8 cellular contexts compared by ENCODE assay signal in genomic region chr19:52270266-52270885, GRCh38. TPM values are rescaled to one million over a fixed set of nuclear protein-coding genes. Genes with fewer than 3 reads are reported as not detected.
DNase-seq lines count a peak whose midpoint lies in the region; ATAC-seq and TF ChIP-seq lines count a peak whose summit lies in the region.

No MANE protein-coding gene starts in this region.

- H3K36me3 ChIP-seq in BE2C: peaks cover 12% of the 10 kb centered on the region; the same call in 1 of the 2 replicates
- H3K36me3 ChIP-seq in SJSA1: peaks cover 32% of the 10 kb centered on the region
- H3K36me3 ChIP-seq in effector memory CD4-positive, alpha-beta T cell (ENCODE audit: control insufficient read depth, insufficient read depth, low read length): peaks cover 3% of the 10 kb centered on the region
- peaks cover 11% of the 10 kb centered on the region for H3K36me3 ChIP-seq in muscle layer of colon (ENCODE audit: insufficient read depth, low read length)

- no peaks in the 10 kb centered on the region; the same call in 1 of the 2 replicates for H3K4me1 ChIP-seq in BE2C
- H3K4me1 ChIP-seq in SJSA1 (replicated peaks): peaks cover 10% of the 10 kb centered on the region
- H3K4me1 ChIP-seq in effector memory CD4-positive, alpha-beta T cell (ENCODE audit: control insufficient read depth, insufficient read depth, low read length, poor library complexity, severe bottlenecking): peaks cover 3% of the 10 kb centered on the region
- peaks cover 16% of the 10 kb centered on the region for H3K4me1 ChIP-seq in muscle layer of colon (ENCODE audit: insufficient read depth, low read length)

- DNase-seq in BE2C (peak; percentile 26), GM20000 (ENCODE audit: low spot score) (peak; percentile 32), SJSA1 (ENCODE audit: low read depth in 1 of 2, low spot score in 2 of 2) (peak; percentile 50 to 65), NK-92 (lab: John Stamatoyannopoulos, UW; ENCODE audit: unreplicated experiment) (no peak)
- DNase-seq in effector memory CD4-positive, alpha-beta T cell: no peak

- H3K27me3 ChIP-seq in BE2C (no peaks in the 10 kb centered on the region), SJSA1 (replicated peaks) (no peaks in the 10 kb centered on the region), muscle layer of colon (ENCODE audit: control insufficient read depth in 1 of 2, insufficient read depth in 2 of 2, low read length in 2 of 2) (no peaks in the 10 kb centered on the region)
- no peaks in the 10 kb centered on the region for H3K27me3 ChIP-seq in effector memory CD4-positive, alpha-beta T cell (replicated peaks; ENCODE audit: control insufficient read depth, insufficient read depth, low read length, poor library complexity, severe bottlenecking)

- ATAC-seq in GM19328 (IDR thresholded peaks at IDR 0.05; ENCODE audit: unreplicated experiment) (no peak), GM21528 (IDR thresholded peaks at IDR 0.05; ENCODE audit: low FRiP score, unreplicated experiment) (no peak)

- H3K9me3 ChIP-seq in BE2C: no peaks in the 10 kb centered on the region
- H3K9me3 ChIP-seq in SJSA1 (replicated peaks): no peaks in the 10 kb centered on the region; the same call in none of the 2 replicates
- H3K9me3 ChIP-seq in effector memory CD4-positive, alpha-beta T cell (ENCODE audit: control insufficient read depth, low read length): no peaks in the 10 kb centered on the region
- H3K9me3 ChIP-seq in muscle layer of colon (ENCODE audit: low read length): no peaks in the 10 kb centered on the region

- TF ChIP-seq CTCF in BE2C (IDR thresholded peaks at IDR 0.05; ENCODE audit: low read depth, low read length) (no peak), GM20000 (IDR thresholded peaks at IDR 0.05; ENCODE audit: extremely low read depth, missing control alignments) (no peak)

- peak overlapping the region; percentile 91 for H3K27ac ChIP-seq in SJSA1
- peak overlapping the region; percentile 88 for H3K27ac ChIP-seq in effector memory CD4-positive, alpha-beta T cell (ENCODE audit: insufficient read depth, low read length, poor library complexity, severe bottlenecking)
- H3K27ac ChIP-seq in muscle layer of colon (ENCODE audit: low read depth, low read length): peak overlapping the region; percentile 97

- H3K9ac ChIP-seq in muscle layer of colon (ENCODE audit: low read length): peak overlapping the region; percentile 99

- H3K4me3 ChIP-seq in BE2C (ENCODE audit: low read depth, low read length) (peak overlapping the region; percentile 96), SJSA1 (peak overlapping the region; percentile 68), muscle layer of colon (ENCODE audit: low read depth in 1 of 2, low read length in 2 of 2) (peak overlapping the region; percentile 94 to 97)
- H3K4me3 ChIP-seq in effector memory CD4-positive, alpha-beta T cell (ENCODE audit: insufficient read depth, low read depth, low read length, poor library complexity, severe bottlenecking): peak overlapping the region; percentile 98

RNA-seq across cellular contexts. Expression of gene ZNF766, which starts 1.0 kb away (rescaled TPM):
- 2.5 TPM for polyA plus RNA-seq in BE2C (2012; ENCODE audit: insufficient read depth, insufficient read length, low read depth)
- total RNA-seq in SJSA1 (2014; rRNA removed; shearing (Covaris generic)): 10.6 and 12.5 TPM in 2 replicates

RNA-seq across cellular contexts. Expression of gene ZNF480, which starts 26.6 kb away (rescaled TPM):
- 11.2 TPM for polyA plus RNA-seq in BE2C (2012; ENCODE audit: insufficient read depth, insufficient read length, low read depth)
- 5.8 and 12.8 TPM in 2 replicates for total RNA-seq in SJSA1 (2014; rRNA removed; shearing (Covaris generic))

Comparison
In these comparisons a context has a peak if more than half of its experiments do, and no peak if none do; other contexts are left out.
1. DNase-seq: peak in BE2C (single experiment), GM20000 (single experiment) and SJSA1 (2 of 2); none in effector memory CD4-positive, alpha-beta T cell (0 of 3) and NK-92 (single experiment).
2. Peak in every context shown above with its lines, with median percentiles within 50 percentile points of each other: H3K4me3 ChIP-seq and H3K27ac ChIP-seq.